Comparison of ENCODE assay signal across 22 cellular contexts in genomic region chr10:11705687-11706086, GRCh38. TPM values are rescaled to one million over a fixed set of nuclear protein-coding genes. Genes with fewer than 3 reads are reported as not detected.
"Had no signal": no experiment of that assay in that cellular context is flagged by ENCODE, and none has a peak within 500 bp of the region (broad histone marks: within the 10 kb centered on the region; RNA-seq: fewer than 3 reads in every experiment).

No MANE protein-coding gene starts in this region.

- ATAC-seq: activated CD8-positive, alpha-beta T cell treated with anti-CD3 and anti-CD28 coated beads, Interleukin-2, amount 10 ng/mL, durations not matched to agents 7 days and 5 days; activated T-cell treated with anti-CD3 and anti-CD28 coated beads, Interleukin-2, amount 50 U/mL, for 72 hours; right cardiac atrium had no signal

- H3K27me3 ChIP-seq: colonic mucosa, esophagus squamous epithelium, stomach, testis, upper lobe of right lung had no signal

- H3K9me3 Mint-ChIP-seq: activated B cell treated with CpG ODN at 0.5 μM for 24 hours; activated CD4-positive, alpha-beta T cell treated with anti-CD3 and anti-CD28 coated beads, Interleukin-2, amount 10 ng/mL, durations not matched to agents 24 days and 14 days; immature natural killer cell had no signal

- H3K36me3 ChIP-seq: colonic mucosa, esophagus squamous epithelium, prostate gland, stomach, upper lobe of right lung had no signal

- H3K27me3 Mint-ChIP-seq: activated B cell treated with CpG ODN at 0.5 μM for 24 hours had no signal

- H3K9me3 ChIP-seq: colonic mucosa, esophagus squamous epithelium, prostate gland, stomach, testis, upper lobe of right lung had no signal

- H3K4me3 ChIP-seq: colonic mucosa, prostate gland, stomach, testis, upper lobe of right lung had no signal

- H3K36me3 Mint-ChIP-seq: activated naive CD8-positive, alpha-beta T cell; brain; immature natural killer cell had no signal

- H3K27ac ChIP-seq: colonic mucosa, prostate gland, stomach, testis, upper lobe of right lung had no signal

- DNase-seq: activated B cell treated with CpG ODN at 0.5 μM for 24 hours; activated CD4-positive, alpha-beta T cell treated with anti-CD3 and anti-CD28 coated beads, Interleukin-2, amount 10 ng/mL, durations not matched to agents 24 days and 14 days; activated CD8-positive, alpha-beta memory T cell treated with anti-CD3 and anti-CD28 coated beads, Interleukin-2, amount 50 U/mL, for 4 hours; activated CD8-positive, alpha-beta T cell treated with anti-CD3 and anti-CD28 coated beads, Interleukin-2, amount 10 ng/mL, durations not matched to agents 7 days and 5 days; activated gamma-delta T cell; activated T-cell treated with anti-CD3 and anti-CD28 coated beads, Interleukin-2, amount 50 U/mL, for 72 hours; central memory CD4-positive, alpha-beta T cell; colonic mucosa; effector CD4-positive, alpha-beta T cell; esophagus squamous epithelium; head of caudate nucleus; immature natural killer cell; right cardiac atrium; small intestine; stomach; T-helper 2 cell; testis; upper lobe of right lung had no signal

- H3K4me1 ChIP-seq: colonic mucosa, prostate gland, upper lobe of right lung had no signal

- H3K27ac Mint-ChIP-seq: activated CD4-positive, alpha-beta T cell treated with anti-CD3 and anti-CD28 coated beads, Interleukin-2, amount 10 ng/mL, durations not matched to agents 24 days and 14 days; activated CD8-positive, alpha-beta T cell treated with anti-CD3 and anti-CD28 coated beads, Interleukin-2, amount 10 ng/mL, durations not matched to agents 7 days and 5 days; activated naive CD8-positive, alpha-beta T cell; activated T-cell treated with anti-CD3 and anti-CD28 coated beads, Interleukin-2, amount 50 U/mL, for 72 hours; brain; immature natural killer cell had no signal

- H3K4me3 Mint-ChIP-seq: activated B cell treated with CpG ODN at 0.5 μM for 24 hours; activated CD4-positive, alpha-beta T cell treated with anti-CD3 and anti-CD28 coated beads, Interleukin-2, amount 10 ng/mL, durations not matched to agents 24 days and 14 days; activated CD8-positive, alpha-beta T cell treated with anti-CD3 and anti-CD28 coated beads, Interleukin-2, amount 10 ng/mL, durations not matched to agents 7 days and 5 days; activated naive CD8-positive, alpha-beta T cell; activated T-cell treated with anti-CD3 and anti-CD28 coated beads, Interleukin-2, amount 50 U/mL, for 72 hours; brain; immature natural killer cell had no signal

RNA-seq across cellular contexts. Expression of gene ECHDC3, which starts 36.5 kb away (rescaled TPM):
- polyA plus RNA-seq: neural cell had no signal
